ENCODE assay signal across 16 cellular contexts in genomic region chr13:109707044-109707794, GRCh38.
DNase-seq lines count a peak whose midpoint lies in the region; ATAC-seq and TF ChIP-seq lines count a peak whose summit lies in the region.
"Had no signal": no experiment of that assay in that cellular context is flagged by ENCODE, and none has a peak within 500 bp of the region (broad histone marks: within the 10 kb centered on the region; RNA-seq: fewer than 3 reads in every experiment).

No MANE protein-coding gene starts in this region.

- no peaks in the 10 kb centered on the region for H3K9me3 Mint-ChIP-seq in activated naive CD4-positive, alpha-beta T cell treated with anti-CD3 and anti-CD28 coated beads, Interleukin-2, amount 10 ng/mL, durations not matched to agents 7 days and 5 days
- H3K9me3 Mint-ChIP-seq: activated CD4-positive, alpha-beta T cell treated with anti-CD3 and anti-CD28 coated beads, Interleukin-2, amount 10 ng/mL, durations not matched to agents 24 days and 14 days; activated T-helper 1 cell treated with anti-CD3 and anti-CD28 coated beads, Interleukin-12 subunit alpha, Interleukin-12 subunit beta, Interleukin-2, Interleukin-4 antibody, amounts not matched to agents 30 ng/mL and 10 ng/mL and 1 ng/mL, durations not matched to agents 14 hours and 24 hours and 36 hours; T-helper 1 cell treated with Interleukin-12 subunit alpha and Interleukin-12 subunit beta and Interleukin-4 antibody, amounts not matched to agents 30 μg/mL and 1 μg/mL, for 36 hours had no signal

- no peak for TF ChIP-seq EP300 in sigmoid colon (IDR thresholded peaks at IDR 0.05)

- H3K27me3 ChIP-seq in BLaER1 treated with 17β-estradiol and CSF1 and Interleukin-3, amounts not matched to agents 10 nM and 100 nM, result no peaks in the 10 kb centered on the region
- H3K27me3 ChIP-seq in sigmoid colon, result no peaks in the 10 kb centered on the region

- peaks cover 35% of the 10 kb centered on the region for H3K27me3 Mint-ChIP-seq in activated naive CD4-positive, alpha-beta T cell treated with anti-CD3 and anti-CD28 coated beads, Interleukin-2, amount 10 ng/mL, durations not matched to agents 7 days and 5 days

- no peaks in the 10 kb centered on the region for H3K36me3 Mint-ChIP-seq in activated naive CD4-positive, alpha-beta T cell treated with anti-CD3 and anti-CD28 coated beads, Interleukin-2, amount 10 ng/mL, durations not matched to agents 7 days and 5 days

- peaks cover 0 to 29% (median 9%) of the 10 kb centered on the region in 11 experiments; a peak in 9 of 22 replicates for H3K36me3 ChIP-seq in BLaER1 treated with 17β-estradiol and CSF1 and Interleukin-3, amounts not matched to agents 10 nM and 100 nM
- H3K36me3 ChIP-seq in sigmoid colon, result no peaks in the 10 kb centered on the region

- H3K9me3 ChIP-seq in BLaER1 treated with 17β-estradiol and CSF1 and Interleukin-3, amounts not matched to agents 10 nM and 100 nM (replicated peaks in 1 of 11), result peaks cover 8 to 45% (median 37%) of the 10 kb centered on the region in 11 experiments; a peak in 21 of 22 replicates
- no peaks in the 10 kb centered on the region for H3K9me3 ChIP-seq in sigmoid colon

- no peak overlapping the region for H3K27ac Mint-ChIP-seq in activated naive CD4-positive, alpha-beta T cell treated with anti-CD3 and anti-CD28 coated beads, Interleukin-2, amount 10 ng/mL, durations not matched to agents 7 days and 5 days
- H3K27ac Mint-ChIP-seq: activated CD4-positive, alpha-beta T cell treated with anti-CD3 and anti-CD28 coated beads, Interleukin-2, amount 10 ng/mL, durations not matched to agents 24 days and 14 days; activated T-helper 1 cell treated with anti-CD3 and anti-CD28 coated beads, Interleukin-12 subunit alpha, Interleukin-12 subunit beta, Interleukin-2, Interleukin-4 antibody, amounts not matched to agents 30 ng/mL and 10 ng/mL and 1 ng/mL, durations not matched to agents 14 hours and 24 hours and 36 hours; nephron; T-helper 1 cell treated with Interleukin-12 subunit alpha and Interleukin-12 subunit beta and Interleukin-4 antibody, amounts not matched to agents 30 μg/mL and 1 μg/mL, for 36 hours had no signal

- H3K9ac ChIP-seq in BLaER1 treated with 17β-estradiol and CSF1 and Interleukin-3, amounts not matched to agents 10 nM and 100 nM, result peak overlapping the region in 10 of 11 experiments; percentile 1 to 88 (median 84); a peak in 17 of 22 replicates

- no peak overlapping the region for H3K4me3 Mint-ChIP-seq in activated naive CD4-positive, alpha-beta T cell treated with anti-CD3 and anti-CD28 coated beads, Interleukin-2, amount 10 ng/mL, durations not matched to agents 7 days and 5 days
- H3K4me3 Mint-ChIP-seq: activated CD4-positive, alpha-beta T cell treated with anti-CD3 and anti-CD28 coated beads, Interleukin-2, amount 10 ng/mL, durations not matched to agents 24 days and 14 days; activated T-helper 1 cell treated with anti-CD3 and anti-CD28 coated beads, Interleukin-12 subunit alpha, Interleukin-12 subunit beta, Interleukin-2, Interleukin-4 antibody, amounts not matched to agents 30 ng/mL and 10 ng/mL and 1 ng/mL, durations not matched to agents 14 hours and 24 hours and 36 hours; nephron; T-helper 1 cell treated with Interleukin-12 subunit alpha and Interleukin-12 subunit beta and Interleukin-4 antibody, amounts not matched to agents 30 μg/mL and 1 μg/mL, for 36 hours had no signal

- no peaks in the 10 kb centered on the region for H4K20me1 ChIP-seq in BLaER1 treated with 17β-estradiol and CSF1 and Interleukin-3, amounts not matched to agents 10 nM and 100 nM

- peak overlapping the region in 10 of 11 experiments; percentile 82 to 99 (median 95); a peak in 20 of 22 replicates for H3K27ac ChIP-seq in BLaER1 treated with 17β-estradiol and CSF1 and Interleukin-3, amounts not matched to agents 10 nM and 100 nM
- H3K27ac ChIP-seq in sigmoid colon, result no peak overlapping the region

- ATAC-seq in GM19023 (IDR thresholded peaks at IDR 0.05; ENCODE audit: unreplicated experiment) (no peak), HG02981 (IDR thresholded peaks at IDR 0.05; ENCODE audit: unreplicated experiment) (no peak)
- ATAC-seq: sciatic nerve had no signal

- CTCF ChIA-PET in activated naive CD4-positive, alpha-beta T cell treated with anti-CD3 and anti-CD28 coated beads, Interleukin-2, amount 10 ng/mL, durations not matched to agents 7 days and 5 days (lab: Charles Lee), result no interaction called here

- H3K4me1 ChIP-seq in BLaER1 treated with 17β-estradiol and CSF1 and Interleukin-3, amounts not matched to agents 10 nM and 100 nM, result peaks cover 45 to 65% (median 58%) of the 10 kb centered on the region in 10 experiments
- H3K4me1 ChIP-seq in sigmoid colon, result no peaks in the 10 kb centered on the region

- H3K4me2 ChIP-seq in BLaER1 treated with 17β-estradiol and CSF1 and Interleukin-3, amounts not matched to agents 10 nM and 100 nM, result peak overlapping the region; percentile 75 to 97 (median 91)

- TF ChIP-seq POLR2A in erythroblast (IDR thresholded peaks at IDR 0.05; ENCODE audit: low read length) (no peak), sigmoid colon (IDR thresholded peaks at IDR 0.05) (no peak)

- H3K4me1 Mint-ChIP-seq in activated naive CD4-positive, alpha-beta T cell treated with anti-CD3 and anti-CD28 coated beads, Interleukin-2, amount 10 ng/mL, durations not matched to agents 7 days and 5 days, result peaks cover 4% of the 10 kb centered on the region
- H3K4me1 Mint-ChIP-seq: nephron had no signal

- peak overlapping the region in 8 of 10 experiments; percentile 9 to 58 (median 54); a peak in 16 of 20 replicates for H3K4me3 ChIP-seq in BLaER1 treated with 17β-estradiol and CSF1 and Interleukin-3, amounts not matched to agents 10 nM and 100 nM
- H3K4me3 ChIP-seq in sigmoid colon, result no peak overlapping the region

- WGBS in sigmoid colon, 2 donors, result 75 to 82% methylated on average over 16 of the region's 16 CpGs

- no peak for TF ChIP-seq CTCF in sigmoid colon (IDR thresholded peaks at IDR 0.05)

- DNase-seq in NAMALWA (ENCODE audit: low spot score) (peak; percentile 99), NCI-H510A treated with DMSO at 0.1 percent for 48 hours (lab: John Stamatoyannopoulos, UW) (peak; percentile 72), erythroblast (lab: John Stamatoyannopoulos, UW) (peak; percentile 7 to 67), sigmoid colon (no peak)
- no peak for DNase-seq in activated naive CD4-positive, alpha-beta T cell treated with anti-CD3 and anti-CD28 coated beads, Interleukin-2, amount 10 ng/mL, durations not matched to agents 7 days and 5 days
- DNase-seq: activated CD4-positive, alpha-beta T cell treated with anti-CD3 and anti-CD28 coated beads, Interleukin-2, amount 10 ng/mL, durations not matched to agents 24 days and 14 days; effector CD8-positive, alpha-beta T cell; kidney; MV-4-11 had no signal

- intact Hi-C loops in sigmoid colon (cut with DNase I), result no loop called here

Comparison
In these comparisons a context has a peak if more than half of its experiments do, and no peak if none do; other contexts are left out.
1. H3K27ac ChIP-seq: peak in BLaER1 treated with 17β-estradiol and CSF1 and Interleukin-3, amounts not matched to agents 10 nM and 100 nM (10 of 11); none in sigmoid colon (0 of 4).
2. H3K4me3 ChIP-seq: peak in BLaER1 treated with 17β-estradiol and CSF1 and Interleukin-3, amounts not matched to agents 10 nM and 100 nM (8 of 10); none in sigmoid colon (0 of 4).
3. DNase-seq: peak in NAMALWA (single experiment), NCI-H510A treated with DMSO at 0.1 percent for 48 hours (single experiment) and erythroblast (2 of 2); none in sigmoid colon (single experiment) and activated naive CD4-positive, alpha-beta T cell treated with anti-CD3 and anti-CD28 coated beads, Interleukin-2, amount 10 ng/mL, durations not matched to agents 7 days and 5 days (single experiment).